In genomic region chr17:82236142-82236971, GRCh38 we compare ENCODE assay signal across 8 cellular contexts. TPM values are rescaled to one million over a fixed set of nuclear protein-coding genes. Genes with fewer than 3 reads are reported as not detected.
DNase-seq lines count a peak whose midpoint lies in the region; ATAC-seq and TF ChIP-seq lines count a peak whose summit lies in the region.

No MANE protein-coding gene starts in this region.

- H3K27me3 Mint-ChIP-seq in activated T-cell treated with anti-CD3 and anti-CD28 coated beads, Interleukin-2, amount 50 U/mL, for 24 hours, result no peaks in the 10 kb centered on the region
- H3K27me3 Mint-ChIP-seq in neural crest cell (ENCODE audit: low read depth), result no peaks in the 10 kb centered on the region

- peaks cover 4 to 40% (median 16%) of the 10 kb centered on the region in 4 donors for H3K36me3 ChIP-seq in upper lobe of left lung

- H3K4me3 ChIP-seq in epithelial cell of proximal tubule (ENCODE audit: low read depth, low read length) (no peak overlapping the region), upper lobe of left lung (no peak overlapping the region)

- H3K27me3 ChIP-seq in upper lobe of left lung, result no peaks in the 10 kb centered on the region

- H3K27ac Mint-ChIP-seq in activated T-cell treated with anti-CD3 and anti-CD28 coated beads, Interleukin-2, amount 50 U/mL, for 24 hours, result peak overlapping the region; percentile 26
- peak overlapping the region; percentile 43 for H3K27ac Mint-ChIP-seq in neural crest cell (ENCODE audit: unreplicated experiment)

- H3K9me3 ChIP-seq in upper lobe of left lung, result no peaks in the 10 kb centered on the region

- TF ChIP-seq CTCF in epithelial cell of proximal tubule (conservative IDR thresholded peaks at IDR 0.05; ENCODE audit: low read depth, low read length), result peak; percentile 77
- peak; percentile 89 for TF ChIP-seq CTCF in neural crest cell (conservative IDR thresholded peaks at IDR 0.05)
- TF ChIP-seq CTCF in upper lobe of left lung (IDR thresholded peaks at IDR 0.05), result peak; percentile 89 to 95 (median 93)

- 62 to 67% methylated on average over 8 to 17 of the region's 44 CpGs for WGBS in upper lobe of left lung, 2 donors

- ATAC-seq in upper lobe of left lung (ENCODE audit: low FRiP score in 2 of 2), result peak; percentile 42 to 59

- H3K9me3 Mint-ChIP-seq in activated T-cell treated with anti-CD3 and anti-CD28 coated beads, Interleukin-2, amount 50 U/mL, for 24 hours, result no peaks in the 10 kb centered on the region
- H3K9me3 Mint-ChIP-seq in neural crest cell, result no peaks in the 10 kb centered on the region

- H3K4me1 Mint-ChIP-seq in activated T-cell treated with anti-CD3 and anti-CD28 coated beads, Interleukin-2, amount 50 U/mL, for 24 hours (ENCODE audit: low read depth), result peaks cover 45% of the 10 kb centered on the region
- no peaks in the 10 kb centered on the region for H3K4me1 Mint-ChIP-seq in neural crest cell

- peaks cover 72 to 95% (median 87%) of the 10 kb centered on the region in 4 donors for H3K4me1 ChIP-seq in upper lobe of left lung

- peaks cover 23% of the 10 kb centered on the region for H3K36me3 Mint-ChIP-seq in activated T-cell treated with anti-CD3 and anti-CD28 coated beads, Interleukin-2, amount 50 U/mL, for 24 hours (ENCODE audit: low read depth)
- H3K36me3 Mint-ChIP-seq in neural crest cell (ENCODE audit: low read depth), result no peaks in the 10 kb centered on the region

- no peak overlapping the region for H3K4me3 Mint-ChIP-seq in activated T-cell treated with anti-CD3 and anti-CD28 coated beads, Interleukin-2, amount 50 U/mL, for 24 hours
- H3K4me3 Mint-ChIP-seq in neural crest cell, result no peak overlapping the region

- no peak for TF ChIP-seq EP300 in upper lobe of left lung (IDR thresholded peaks at IDR 0.05)

- H3K27ac ChIP-seq in upper lobe of left lung, result peak overlapping the region; percentile 9 to 86 (median 32)

- DNase-seq in SKM-1 treated with dmso at 0.1 percent for 144 hours (lab: John Stamatoyannopoulos, UW; ENCODE audit: unreplicated experiment) (peak; percentile 14), SKM-1 (lab: John Stamatoyannopoulos, UW; ENCODE audit: unreplicated experiment) (no peak), NOMO-1 treated with DMSO at 0.1 percent for 48 hours (lab: John Stamatoyannopoulos, UW; ENCODE audit: unreplicated experiment) (peak; percentile 44), epithelial cell of proximal tubule (ENCODE audit: low read depth) (no peak), neural crest cell (ENCODE audit: low read depth, low spot score) (peak; percentile 68), upper lobe of left lung (peak; percentile 77 to 93), cortex of kidney (lab: John Stamatoyannopoulos, UW) (no peak)
- peak; percentile 84 for DNase-seq in activated T-cell treated with anti-CD3 and anti-CD28 coated beads, Interleukin-2, amount 50 U/mL, for 24 hours

- TF ChIP-seq POLR2A in upper lobe of left lung (IDR thresholded peaks at IDR 0.05), result no peak

RNA-seq across cellular contexts. Expression of gene SLC16A3, which starts 7.5 kb away (rescaled TPM):
- total RNA-seq in epithelial cell of proximal tubule (169 and 190 TPM in 2 replicates), neural crest cell (1.5 and 8.6 TPM in 2 replicates), upper lobe of left lung (100 to 1,000 TPM in 3 of 6 donors, 10 to 100 TPM in 3; 33.5 to 134 (median 102) TPM)

RNA-seq across cellular contexts. Expression of gene CCDC57, which starts 23.7 kb away (rescaled TPM):
- total RNA-seq in epithelial cell of proximal tubule, result 10.5 and 10.8 TPM in 2 replicates
- 47.5 and 50.3 TPM in 2 replicates for total RNA-seq in neural crest cell
- total RNA-seq in upper lobe of left lung, result 100 to 1,000 TPM in 2 of 6 donors, 10 to 100 TPM in 4; 52.9 to 204 (median 71.8) TPM

RNA-seq across cellular contexts. Expression of gene CSNK1D, which starts 37.1 kb away (rescaled TPM):
- total RNA-seq in epithelial cell of proximal tubule (32.0 and 54.1 TPM in 2 replicates), neural crest cell (163 and 165 TPM in 2 replicates), upper lobe of left lung (100 to 1,000 TPM in 4 of 6 donors, 10 to 100 TPM in 2; 80.6 to 228 (median 152) TPM)

Comparison
In these comparisons a context has a peak if more than half of its experiments do, and no peak if none do; other contexts are left out.
1. DNase-seq: peak in SKM-1 treated with dmso at 0.1 percent for 144 hours (single experiment), NOMO-1 treated with DMSO at 0.1 percent for 48 hours (single experiment), activated T-cell treated with anti-CD3 and anti-CD28 coated beads, Interleukin-2, amount 50 U/mL, for 24 hours (single experiment), neural crest cell (single experiment) and upper lobe of left lung (2 of 2); none in SKM-1 (single experiment), epithelial cell of proximal tubule (single experiment) and cortex of kidney (single experiment).
2. Peak in every context shown above with its lines, with median percentiles within 50 percentile points of each other: CTCF ChIP-seq.